Comparison of ENCODE assay signal across 8 cellular contexts in genomic region chr5:168579987-168580508, GRCh38. TPM values are rescaled to one million over a fixed set of nuclear protein-coding genes. Genes with fewer than 3 reads are reported as not detected.
DNase-seq lines count a peak whose midpoint lies in the region; ATAC-seq and TF ChIP-seq lines count a peak whose summit lies in the region.

No MANE protein-coding gene starts in this region.

- H3K9me3 Mint-ChIP-seq in CD4-positive, CD25-positive, alpha-beta regulatory T cell, result peaks cover 0 to 2% (median 0%) of the 10 kb centered on the region in 7 donors
- peaks cover 17% of the 10 kb centered on the region for H3K9me3 Mint-ChIP-seq in nephron progenitor cell

- peaks cover 14% of the 10 kb centered on the region for H3K27me3 Mint-ChIP-seq in CD4-positive, CD25-positive, alpha-beta regulatory T cell
- no peaks in the 10 kb centered on the region for H3K27me3 Mint-ChIP-seq in nephron progenitor cell (ENCODE audit: low read depth, poor library complexity)

- H3K36me3 Mint-ChIP-seq in CD4-positive, CD25-positive, alpha-beta regulatory T cell, result no peaks in the 10 kb centered on the region
- H3K36me3 Mint-ChIP-seq in nephron progenitor cell (ENCODE audit: low read depth), result peaks cover 25% of the 10 kb centered on the region

- H3K4me3 Mint-ChIP-seq in CD4-positive, CD25-positive, alpha-beta regulatory T cell, result peak overlapping the region; percentile 90 to 96 (median 94)
- peak overlapping the region; percentile 85 for H3K4me3 Mint-ChIP-seq in nephron progenitor cell

- peak overlapping the region; percentile 89 for H3K27ac ChIP-seq in CD4-positive, CD25-positive, alpha-beta regulatory T cell (ENCODE audit: insufficient read depth, low read length, poor library complexity, severe bottlenecking)
- peak overlapping the region; percentile 93 for H3K27ac ChIP-seq in colonic mucosa

- intact Hi-C loops in colonic mucosa (cut with DNase I), result no loop called here

- TF ChIP-seq POLR2A in NB4 (IDR thresholded peaks at IDR 0.05; ENCODE audit: extremely low read depth, insufficient read length), result no peak

- no peak for ATAC-seq in CD4-positive, CD25-positive, alpha-beta regulatory T cell (ENCODE audit: low read depth in 2 of 2)
- no peak for ATAC-seq in HG02885 (IDR thresholded peaks at IDR 0.05; ENCODE audit: poor library complexity, unreplicated experiment)

- no peaks in the 10 kb centered on the region for H3K36me3 ChIP-seq in CD4-positive, CD25-positive, alpha-beta regulatory T cell (ENCODE audit: control insufficient read depth, insufficient read depth, low read length)
- H3K36me3 ChIP-seq in colonic mucosa, result no peaks in the 10 kb centered on the region

- peaks cover 23% of the 10 kb centered on the region for H3K4me1 ChIP-seq in CD4-positive, CD25-positive, alpha-beta regulatory T cell (ENCODE audit: control insufficient read depth, insufficient read depth, low read length, poor library complexity, severe bottlenecking)
- peaks cover 6% of the 10 kb centered on the region for H3K4me1 ChIP-seq in colonic mucosa

- no peak for DNase-seq in CD4-positive, CD25-positive, alpha-beta regulatory T cell
- DNase-seq in NB4 (ENCODE audit: low read depth), result no peak
- no peak for DNase-seq in colonic mucosa
- DNase-seq in nephron progenitor cell, result peak; percentile 15
- no peak for DNase-seq in NCI-H2196 treated with DMSO at 0.1 percent for 48 hours (lab: John Stamatoyannopoulos, UW; ENCODE audit: unreplicated experiment)
- no peak for DNase-seq in NCI-H226
- DNase-seq in DMS53 (lab: John Stamatoyannopoulos, UW), result no peak

- no peak for TF ChIP-seq CTCF in NB4 (IDR thresholded peaks at IDR 0.05; ENCODE audit: low read depth, low read length)
- TF ChIP-seq CTCF in colonic mucosa (IDR thresholded peaks at IDR 0.05), result no peak
- TF ChIP-seq CTCF in nephron progenitor cell (IDR thresholded peaks at IDR 0.05), result no peak

- H3K4me1 Mint-ChIP-seq in CD4-positive, CD25-positive, alpha-beta regulatory T cell, result peaks cover 27 to 48% (median 36%) of the 10 kb centered on the region in 4 donors
- peaks cover 34% of the 10 kb centered on the region for H3K4me1 Mint-ChIP-seq in nephron progenitor cell

- H3K9ac ChIP-seq in colonic mucosa (ENCODE audit: low read depth in 2 of 2, low read length in 2 of 2), result peak overlapping the region; percentile 68 to 93

- no peaks in the 10 kb centered on the region for H3K27me3 ChIP-seq in CD4-positive, CD25-positive, alpha-beta regulatory T cell (ENCODE audit: control insufficient read depth, insufficient read depth, low read length)
- no peaks in the 10 kb centered on the region for H3K27me3 ChIP-seq in colonic mucosa

- H3K9me3 ChIP-seq in CD4-positive, CD25-positive, alpha-beta regulatory T cell (ENCODE audit: control insufficient read depth in 2 of 2, low read length in 2 of 2), result no peaks in the 10 kb centered on the region
- H3K9me3 ChIP-seq in colonic mucosa, result no peaks in the 10 kb centered on the region

- H3K27ac Mint-ChIP-seq in CD4-positive, CD25-positive, alpha-beta regulatory T cell, result peak overlapping the region; percentile 97 to 99 (median 98)
- peak overlapping the region; percentile 99 for H3K27ac Mint-ChIP-seq in nephron progenitor cell

- H3K4me3 ChIP-seq in CD4-positive, CD25-positive, alpha-beta regulatory T cell (ENCODE audit: low read depth, low read length), result peak overlapping the region; percentile 91
- H3K4me3 ChIP-seq in NB4 (ENCODE audit: low read depth, low read length) (peak overlapping the region; percentile 59), colonic mucosa (peak overlapping the region; percentile 76)

RNA-seq across cellular contexts. Expression of gene PANK3, which starts 0.9 kb away (rescaled TPM):
- total RNA-seq in CD4-positive, CD25-positive, alpha-beta regulatory T cell, result 38.7 TPM
- 10 to 100 TPM in 1 of 4 donors, 1 to 10 TPM in 3; 4.7 to 11.7 (median 6.3) TPM for polyA plus RNA-seq in CD4-positive, CD25-positive, alpha-beta regulatory T cell
- total RNA-seq in colonic mucosa, result 100 to 1,000 TPM; 114 to 190 TPM

RNA-seq across cellular contexts. Expression of gene FBLL1, which starts 50.9 kb away (rescaled TPM):
- total RNA-seq in CD4-positive, CD25-positive, alpha-beta regulatory T cell, result not detected
- polyA plus RNA-seq in CD4-positive, CD25-positive, alpha-beta regulatory T cell, result not detected
- under 1 TPM in 1 of 2 donors, not detected in 1; 0.58 TPM for total RNA-seq in colonic mucosa
